ENCODE assay signal across 20 cellular contexts in genomic region chr22:42064629-42065028, GRCh38.
"Had no signal": no experiment of that assay in that cellular context is flagged by ENCODE, and none has a peak within 500 bp of the region (broad histone marks: within the 10 kb centered on the region; RNA-seq: fewer than 3 reads in every experiment).

No MANE protein-coding gene starts in this region.

- H3K9me3 Mint-ChIP-seq: activated naive CD4-positive, alpha-beta T cell treated with anti-CD3 and anti-CD28 coated beads, Interleukin-2, amount 50 U/mL, for 72 hours; activated T-cell treated with anti-CD3 and anti-CD28 coated beads, Interleukin-2, amount 50 U/mL, for 24 hours; naive B cell; neural progenitor cell; stimulated activated naive B cell treated with anti-CD40 and anti-IgM and Interleukin-4, amounts not matched to agents 10 μg/mL and 1 μg/mL and 100 μg/mL, for 72 hours had no signal

- H3K27me3 ChIP-seq: neural progenitor cell, pancreas, thyroid gland had no signal

- H3K4me3 ChIP-seq: coronary artery, lower lobe of right lung, neural progenitor cell, pancreas, thyroid gland had no signal

- DNase-seq: activated CD4-positive, alpha-beta T cell treated with anti-CD3 and anti-CD28 coated beads for 1 hour; activated CD4-positive, alpha-beta T cell treated with anti-CD3 and anti-CD28 coated beads, Interleukin-2, amount 50 U/mL, for 4 hours; activated gamma-delta T cell; activated T-cell treated with anti-CD3 and anti-CD28 coated beads, Interleukin-2, amount 50 U/mL, for 24 hours; effector memory CD4-positive, alpha-beta T cell; foreskin fibroblast; glutamatergic neuron; hypothalamus; kidney glomerular epithelial cell; lower lobe of right lung; midbrain; naive B cell; stimulated activated CD4-positive, alpha-beta T cell treated with anti-CD3 and anti-CD28 coated beads, Interleukin-2, amount 100 ng/mL, for 48 hours; stimulated activated naive B cell treated with anti-CD40 and anti-IgM and Interleukin-4, amounts not matched to agents 10 μg/mL and 1 μg/mL and 100 μg/mL, for 72 hours; thyroid gland had no signal

- H3K4me3 Mint-ChIP-seq: activated T-cell treated with anti-CD3 and anti-CD28 coated beads, Interleukin-2, amount 50 U/mL, for 24 hours; naive B cell; neural progenitor cell; stimulated activated naive B cell treated with anti-CD40 and anti-IgM and Interleukin-4, amounts not matched to agents 10 μg/mL and 1 μg/mL and 100 μg/mL, for 72 hours had no signal

- H3K27me3 Mint-ChIP-seq: activated T-cell treated with anti-CD3 and anti-CD28 coated beads, Interleukin-2, amount 50 U/mL, for 24 hours; naive B cell; stimulated activated naive B cell treated with anti-CD40 and anti-IgM and Interleukin-4, amounts not matched to agents 10 μg/mL and 1 μg/mL and 100 μg/mL, for 72 hours had no signal

- H3K4me1 ChIP-seq: pancreas had no signal

- H3K36me3 ChIP-seq: neural progenitor cell had no signal

- ATAC-seq: activated naive CD4-positive, alpha-beta T cell treated with anti-CD3 and anti-CD28 coated beads, Interleukin-2, amount 50 U/mL, for 72 hours; lower lobe of right lung; SK-N-SH treated with all-trans-retinoic acid at 6 μM for 48 hours; stimulated activated naive B cell treated with anti-CD40 and anti-IgM and Interleukin-4, amounts not matched to agents 10 μg/mL and 1 μg/mL and 100 μg/mL, for 72 hours had no signal

- H3K27ac Mint-ChIP-seq: activated naive CD4-positive, alpha-beta T cell treated with anti-CD3 and anti-CD28 coated beads, Interleukin-2, amount 50 U/mL, for 72 hours; activated T-cell treated with anti-CD3 and anti-CD28 coated beads, Interleukin-2, amount 50 U/mL, for 24 hours; stimulated activated naive B cell treated with anti-CD40 and anti-IgM and Interleukin-4, amounts not matched to agents 10 μg/mL and 1 μg/mL and 100 μg/mL, for 72 hours had no signal

- H3K9me3 ChIP-seq: lower lobe of right lung, pancreas, thyroid gland had no signal
